In the genomic region with DNA sequence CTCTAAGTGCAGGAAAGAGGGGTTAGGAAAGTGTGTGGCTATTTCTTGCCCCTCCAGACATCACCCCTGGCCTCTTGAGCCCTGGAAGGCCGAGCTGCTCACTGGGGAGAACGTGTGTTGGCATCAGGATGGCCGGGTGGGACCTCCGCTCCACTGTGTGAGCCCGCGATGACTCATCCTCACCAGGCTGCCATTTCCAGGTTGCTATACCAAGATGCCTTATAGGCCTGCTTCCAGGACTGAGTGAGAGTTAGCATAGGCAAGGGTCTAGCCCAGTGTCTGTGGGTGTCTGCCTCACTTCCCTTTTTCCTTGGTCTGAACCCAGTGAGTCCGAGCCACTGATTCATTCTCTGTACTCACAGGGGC, we compare ENCODE assay signal across 16 cellular contexts.
DNase-seq lines count a peak whose midpoint lies in the region; ATAC-seq, FAIRE-seq and TF ChIP-seq lines count a peak whose summit lies in the region.
"Had no signal": no experiment of that assay in that cellular context is flagged by ENCODE, and none has a peak within 500 bp of the region (broad histone marks: within the 10 kb centered on the region; RNA-seq: fewer than 3 reads in every experiment).

No MANE protein-coding gene starts in this region.

- H3K4me1 ChIP-seq in K562 (replicated peaks in 1 of 2; ENCODE audit: control insufficient read depth in 2 of 2, insufficient read depth in 2 of 2, low read length in 2 of 2) (peaks cover 2 to 3% of the 10 kb centered on the region in 2 experiments; a peak in 1 of 5 replicates), mucosa of rectum (ENCODE audit: control insufficient read depth in 2 of 2, insufficient read depth in 2 of 2, low read length in 2 of 2) (peaks cover 3 to 4% of the 10 kb centered on the region in 2 donors), BE2C (peaks cover 15% of the 10 kb centered on the region)

- CTCF ChIA-PET in K562 (lab: Yijun Ruan, JAX; ENCODE audit: low intra/inter-chr PET ratio): no interaction called here

- H3K4me2 ChIP-seq in K562 (ENCODE audit: insufficient read depth, low read length): no peak overlapping the region
- H3K4me2 ChIP-seq: BLaER1 had no signal

- H3K27me3 Mint-ChIP-seq in immature natural killer cell (ENCODE audit: low read depth in 3 of 3): peaks cover 2 to 5% (median 4%) of the 10 kb centered on the region in 3 donors

- peak; percentile 19; the same call in 2 of the 3 replicates for ATAC-seq in K562
- ATAC-seq: heart right ventricle; stimulated activated naive CD8-positive, alpha-beta T cell treated with anti-CD3 and anti-CD28 coated beads, Interleukin-15, Interleukin-2, amounts not matched to agents 100 U/mL and 50 U/mL, for 24 hours had no signal

- in situ Hi-C loops in K562 (cut with MboI): no loop called here

- TF ChIP-seq RAD21 in K562 (CRISPR knock-in tag; conservative IDR thresholded peaks at IDR 0.05 in 1 of 2, IDR thresholded peaks at IDR 0.05 in 1 of 2): no peak

- H3K27me3 ChIP-seq in K562 (ENCODE audit: control insufficient read depth in 2 of 2, insufficient read depth in 2 of 2, low read length in 2 of 2) (no peaks in the 10 kb centered on the region), mucosa of rectum (ENCODE audit: control insufficient read depth in 2 of 2, insufficient read depth in 2 of 2, low read length in 2 of 2) (peaks cover 0 to 3% of the 10 kb centered on the region in 2 donors), BE2C (no peaks in the 10 kb centered on the region)
- H3K27me3 ChIP-seq: BLaER1, heart right ventricle had no signal

- H2AFZ ChIP-seq in K562 (ENCODE audit: low read depth, low read length): peak overlapping the region; percentile 5; the same call in 1 of the 2 replicates

- H3K79me2 ChIP-seq in K562 (ENCODE audit: control insufficient read depth, insufficient read depth, low read length): no peaks in the 10 kb centered on the region

- POLR2A ChIA-PET in K562 (lab: Yijun Ruan, JAX): interaction anchor here (0.6 to 1.2 kb wide), 5 partner anchors 13 to 229 kb away, joined by 3 to 4 read pairs (median 3); no protein-coding TSS in a partner anchor

- H3K36me3 Mint-ChIP-seq in immature natural killer cell: no peaks in the 10 kb centered on the region

- H3K9ac ChIP-seq in K562 (ENCODE audit: insufficient read depth in 1 of 2, low read depth in 2 of 2, low read length in 2 of 2): peak overlapping the region in 1 of 2 experiments; percentile 63; a peak in 1 of 4 replicates
- H3K9ac ChIP-seq in mucosa of rectum (ENCODE audit: low read depth in 1 of 2, low read length in 2 of 2): no peak overlapping the region
- H3K9ac ChIP-seq: BLaER1 had no signal

- H3K9me3 ChIP-seq in K562 (replicated peaks; ENCODE audit: control insufficient read depth, insufficient read depth, low read depth, low read length) (0 out of 2 replicates have a peak, but pooled peaks cover under 1% of the 10 kb centered on the region), mucosa of rectum (ENCODE audit: control insufficient read depth in 2 of 2, low read length in 2 of 2) (no peaks in the 10 kb centered on the region), BE2C (no peaks in the 10 kb centered on the region; the same call in 1 of the 2 replicates)
- H3K9me3 ChIP-seq: BLaER1, heart right ventricle had no signal

- intact Hi-C loops in K562 (cut with micrococcal nuclease): no loop called here

- peak; percentile 87 for DNase-seq in CD1c-positive myeloid dendritic cell (ENCODE audit: extremely low spot score)
- peak; percentile 80 for DNase-seq in M059J (ENCODE audit: low read depth)
- no peak for DNase-seq in K562 (ENCODE audit: extremely low read depth in 1 of 4, low spot score in 3 of 4)
- no peak for DNase-seq in immature natural killer cell
- DNase-seq in BE2C: no peak
- DNase-seq in COLO829 (ENCODE audit: low spot score): no peak
- DNase-seq in cerebellum (ENCODE audit: low spot score): no peak
- DNase-seq: effector memory CD4-positive, alpha-beta T cell; heart right ventricle; MM.1S; stimulated activated CD4-positive, alpha-beta T cell treated with anti-CD3 and anti-CD28 coated beads, Interleukin-2, amount 100 ng/mL, for 24 hours; stimulated activated naive CD8-positive, alpha-beta T cell treated with anti-CD3 and anti-CD28 coated beads, Interleukin-15, Interleukin-2, amounts not matched to agents 100 U/mL and 50 U/mL, for 24 hours had no signal

- H3K4me3 ChIP-seq in K562 (no peak overlapping the region), mucosa of rectum (ENCODE audit: low read length in 2 of 2) (no peak overlapping the region), BE2C (ENCODE audit: low read depth, low read length) (no peak overlapping the region)
- H3K4me3 ChIP-seq: BLaER1, heart right ventricle had no signal

- no peak overlapping the region for H3K4me3 Mint-ChIP-seq in immature natural killer cell

- no peak overlapping the region for H3K27ac Mint-ChIP-seq in immature natural killer cell

- no peaks in the 10 kb centered on the region for H3K9me3 Mint-ChIP-seq in immature natural killer cell

- BruUV-seq in K562 (replicated peaks; lab: Mats Ljungman, UMichigan): no TSS peak

- no peaks in the 10 kb centered on the region for H3K9me1 ChIP-seq in K562 (ENCODE audit: control insufficient read depth, insufficient read depth, low read length)

- TF ChIP-seq POLR2A in K562 (conservative IDR thresholded peaks at IDR 0.05): no peak

- 43% methylated on average over 7 of the region's 7 CpGs for WGBS in K562 (ENCODE audit: insufficient coverage, low coverage, missing lambda C conversion rate)

- no peaks in the 10 kb centered on the region for H4K20me1 ChIP-seq in K562 (replicated peaks; ENCODE audit: control insufficient read depth, insufficient read depth, low read length)
- H4K20me1 ChIP-seq: BLaER1 had no signal

- TF ChIP-seq CTCF in K562 (IDR thresholded peaks at IDR 0.05 in 2 of 3, conservative IDR thresholded peaks at IDR 0.05 in 1 of 3; ENCODE audit: insufficient read depth in 2 of 3, low read depth in 1 of 3, low read length in 3 of 3): no peak
- no peak for TF ChIP-seq CTCF in BE2C (IDR thresholded peaks at IDR 0.05; ENCODE audit: low read depth, low read length)

- H3K4me1 Mint-ChIP-seq in immature natural killer cell: no peaks in the 10 kb centered on the region

- no peak for TF ChIP-seq EP300 in K562 (IDR thresholded peaks at IDR 0.05; ENCODE audit: low read length)

- H3K36me3 ChIP-seq in K562 (ENCODE audit: control insufficient read depth, insufficient read depth, low read length) (no peaks in the 10 kb centered on the region), mucosa of rectum (ENCODE audit: control insufficient read depth in 2 of 2, insufficient read depth in 2 of 2, low read length in 2 of 2) (no peaks in the 10 kb centered on the region), BE2C (no peaks in the 10 kb centered on the region)
- H3K36me3 ChIP-seq: BLaER1, heart right ventricle had no signal

- H3K27ac ChIP-seq in K562 (ENCODE audit: extremely low read depth, low read depth, low read length) (no peak overlapping the region), mucosa of rectum (ENCODE audit: low read depth in 2 of 2, low read length in 2 of 2) (peak overlapping the region; percentile 16 to 37)
- H3K27ac ChIP-seq: BLaER1, heart right ventricle had no signal

- FAIRE-seq in K562 (lab: Jason Lieb, UNC): no peak
- FAIRE-seq: G401.6, TTC549 had no signal

TF ChIP-seq in K562, 482 proteins besides CTCF, POLR2A, EP300 and RAD21 (continues in another document):
- TF ChIP-seq FOSL1 (tag; conservative IDR thresholded peaks at IDR 0.05): 0 out of 2 replicates have a peak, but pooled peaks have one; percentile 14
- TF ChIP-seq BRD9 (IDR thresholded peaks at IDR 0.05; ENCODE audit: low read depth, partially characterized antibody): no peak
- TF ChIP-seq ZNF586 (CRISPR knock-in tag; conservative IDR thresholded peaks at IDR 0.05): no peak
- TF ChIP-seq PTRF (tag; IDR thresholded peaks at IDR 0.05): no peak
- no peak for TF ChIP-seq SP1 (CRISPR knock-in tag; IDR thresholded peaks at IDR 0.05)
- no peak for TF ChIP-seq RBM14 (IDR thresholded peaks at IDR 0.05; ENCODE audit: borderline replicate concordance, insufficient read depth, low read depth, low read length)
- TF ChIP-seq BCOR (IDR thresholded peaks at IDR 0.05): no peak
- TF ChIP-seq ZNF57 (CRISPR knock-in tag; IDR thresholded peaks at IDR 0.05): no peak
- TF ChIP-seq, protein P1, sequence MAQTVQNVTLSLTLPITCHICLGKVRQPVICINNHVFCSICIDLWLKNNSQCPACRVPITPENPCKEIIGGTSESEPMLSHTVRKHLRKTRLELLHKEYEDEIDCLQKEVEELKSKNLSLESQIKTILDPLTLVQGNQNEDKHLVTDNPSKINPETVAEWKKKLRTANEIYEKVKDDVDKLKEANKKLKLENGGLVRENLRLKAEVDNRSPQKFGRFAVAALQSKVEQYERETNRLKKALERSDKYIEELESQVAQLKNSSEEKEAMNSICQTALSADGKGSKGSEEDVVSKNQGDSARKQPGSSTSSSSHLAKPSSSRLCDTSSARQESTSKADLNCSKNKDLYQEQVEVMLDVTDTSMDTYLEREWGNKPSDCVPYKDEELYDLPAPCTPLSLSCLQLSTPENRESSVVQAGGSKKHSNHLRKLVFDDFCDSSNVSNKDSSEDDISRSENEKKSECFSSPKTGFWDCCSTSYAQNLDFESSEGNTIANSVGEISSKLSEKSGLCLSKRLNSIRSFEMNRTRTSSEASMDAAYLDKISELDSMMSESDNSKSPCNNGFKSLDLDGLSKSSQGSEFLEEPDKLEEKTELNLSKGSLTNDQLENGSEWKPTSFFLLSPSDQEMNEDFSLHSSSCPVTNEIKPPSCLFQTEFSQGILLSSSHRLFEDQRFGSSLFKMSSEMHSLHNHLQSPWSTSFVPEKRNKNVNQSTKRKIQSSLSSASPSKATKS (CRISPR knock-in tag; IDR thresholded peaks at IDR 0.05): no peak
- no peak for TF ChIP-seq MAZ (CRISPR knock-in tag; conservative IDR thresholded peaks at IDR 0.05 in 1 of 2, IDR thresholded peaks at IDR 0.05 in 1 of 2)
- TF ChIP-seq ZNF263 (CRISPR knock-in tag; IDR thresholded peaks at IDR 0.05; ENCODE audit: borderline replicate concordance): no peak
- TF ChIP-seq ZNF785 (CRISPR knock-in tag; IDR thresholded peaks at IDR 0.05): no peak
- TF ChIP-seq ZNF316 (IDR thresholded peaks at IDR 0.05): no peak
- TF ChIP-seq SPI1 (IDR thresholded peaks at IDR 0.05; ENCODE audit: borderline replicate concordance, low read depth, low read length): peak; percentile 93
- TF ChIP-seq KDM2B (CRISPR knock-in tag; IDR thresholded peaks at IDR 0.05): no peak
- TF ChIP-seq KAT2B (IDR thresholded peaks at IDR 0.05; ENCODE audit: low read depth, low read length): no peak
- TF ChIP-seq THAP7 (CRISPR knock-in tag; IDR thresholded peaks at IDR 0.05): no peak

Comparison
In these comparisons a context has a peak if more than half of its experiments do, and no peak if none do; other contexts are left out.
1. DNase-seq: peak in CD1c-positive myeloid dendritic cell (single experiment) and M059J (single experiment); none in K562 (0 of 4), immature natural killer cell (0 of 3), BE2C (single experiment), COLO829 (single experiment) and cerebellum (single experiment).